ENCODE assay signal across 1 cellular context in the genomic region with DNA sequence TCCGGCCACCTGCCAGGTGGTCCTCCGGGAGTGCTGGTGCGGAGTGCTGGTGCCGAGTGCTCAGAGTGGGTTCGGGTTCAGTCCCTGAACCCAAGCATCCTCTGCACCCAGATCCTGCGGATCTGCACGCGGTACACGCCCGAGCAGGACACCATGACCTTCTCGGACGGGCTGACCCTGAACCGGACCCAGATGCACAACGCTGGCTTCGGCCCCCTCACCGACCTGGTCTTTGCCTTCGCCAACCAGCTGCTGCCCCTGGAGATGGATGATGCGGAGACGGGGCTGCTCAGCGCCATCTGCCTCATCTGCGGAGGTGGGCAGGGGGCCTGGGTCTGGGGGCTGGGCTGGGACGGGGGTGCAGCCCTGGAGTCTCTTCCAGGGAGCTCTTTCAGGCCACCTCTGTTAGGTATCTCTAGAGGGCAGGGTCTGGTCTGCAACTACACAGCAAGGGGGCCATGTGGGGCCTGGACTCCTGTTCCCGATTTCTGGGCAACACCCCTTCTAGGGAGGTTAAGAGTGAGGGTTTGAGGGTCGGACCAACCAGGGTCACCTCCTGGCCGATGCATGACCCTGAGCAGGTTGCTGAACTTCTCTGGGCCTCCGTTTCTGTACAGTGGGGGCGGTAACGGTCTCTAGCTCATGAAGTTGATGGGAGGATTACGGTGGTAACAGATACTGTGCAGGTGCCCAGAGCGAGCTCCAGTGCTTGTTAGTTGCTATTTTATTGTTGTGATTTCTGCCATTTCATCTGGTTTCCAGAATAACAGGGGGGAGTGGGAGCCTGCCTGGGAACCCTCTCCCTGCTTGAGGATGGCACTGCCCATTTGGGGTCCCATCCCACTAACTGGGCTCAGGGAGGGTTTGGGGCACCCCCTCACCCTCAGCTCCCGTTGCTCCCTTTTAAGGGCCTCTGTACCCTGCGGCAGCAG.
TF ChIP-seq lines count a peak whose summit lies in the region.

No MANE protein-coding gene starts in this region.

TF ChIP-seq in WTC11, 78 proteins besides CTCF, POLR2A, EP300 and RAD21 (continued from another document):
- TF ChIP-seq, protein P1, sequence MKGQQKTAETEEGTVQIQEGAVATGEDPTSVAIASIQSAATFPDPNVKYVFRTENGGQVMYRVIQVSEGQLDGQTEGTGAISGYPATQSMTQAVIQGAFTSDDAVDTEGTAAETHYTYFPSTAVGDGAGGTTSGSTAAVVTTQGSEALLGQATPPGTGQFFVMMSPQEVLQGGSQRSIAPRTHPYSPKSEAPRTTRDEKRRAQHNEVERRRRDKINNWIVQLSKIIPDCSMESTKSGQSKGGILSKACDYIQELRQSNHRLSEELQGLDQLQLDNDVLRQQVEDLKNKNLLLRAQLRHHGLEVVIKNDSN (CRISPR knock-in tag; IDR thresholded peaks at IDR 0.05), result no peak
